Comparison of ENCODE assay signal across 1 cellular context in the genomic region with DNA sequence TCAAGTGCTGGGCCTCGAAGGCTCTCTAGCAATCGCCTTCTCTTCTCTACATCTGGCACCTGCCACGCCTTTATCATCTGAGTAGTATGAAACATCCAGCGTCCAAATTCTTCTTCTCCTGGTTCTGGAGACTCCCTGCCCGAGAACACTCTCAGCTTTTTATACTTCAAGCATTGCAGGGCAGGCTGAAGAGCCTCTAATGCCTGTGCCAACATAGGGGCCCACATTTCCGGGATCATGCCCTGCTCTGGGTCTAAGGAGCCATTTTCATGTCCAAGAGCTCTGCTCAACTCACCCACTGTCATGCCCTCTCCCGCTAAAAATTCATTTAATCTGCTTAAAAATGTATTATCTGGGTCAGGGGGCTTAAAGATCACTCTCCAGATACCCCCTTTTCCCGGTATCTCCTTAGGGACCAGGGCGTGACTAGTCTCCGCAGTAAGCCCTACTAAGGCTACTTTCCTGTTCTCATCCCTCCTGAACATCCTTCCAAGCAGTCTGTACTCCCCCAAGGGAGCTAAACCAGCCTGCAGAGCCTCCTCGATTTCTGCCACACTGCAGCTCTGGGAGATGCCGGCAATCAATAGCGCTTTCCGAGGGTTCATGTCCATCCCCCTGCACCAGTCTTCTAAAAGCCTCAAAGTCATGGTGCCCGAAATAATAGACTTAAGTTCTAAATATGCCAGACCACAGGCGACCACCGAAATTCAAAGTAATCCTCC.
TF ChIP-seq lines count a peak whose summit lies in the region.

No MANE protein-coding gene starts in this region.

TF ChIP-seq in GM12878, 131 proteins besides CTCF, POLR2A, EP300 and RAD21:
- TF ChIP-seq POLR2AphosphoS2 (IDR thresholded peaks at IDR 0.05; ENCODE audit: low read depth, low read length) (0 out of 2 replicates have a peak, but pooled peaks have one; percentile 4), ATF7 (IDR thresholded peaks at IDR 0.05; ENCODE audit: low read depth) (no peak), MTA3 (IDR thresholded peaks at IDR 0.05; ENCODE audit: borderline replicate concordance, low read length) (no peak), EZH2 (IDR thresholded peaks at IDR 0.05; ENCODE audit: borderline replicate concordance, control insufficient read depth, low read depth, low read length) (no peak), JUND (IDR thresholded peaks at IDR 0.05; ENCODE audit: low read depth, low read length) (no peak), SMAD1 (IDR thresholded peaks at IDR 0.05; ENCODE audit: low read depth, partially characterized antibody) (no peak), HDAC6 (IDR thresholded peaks at IDR 0.05; ENCODE audit: unreplicated experiment) (no peak)
TF ChIP-seq in GM12878: peak in this region for 1.
